ENCODE assay signal across 23 cellular contexts in genomic region chr9:37727002-37727401, GRCh38. TPM values are rescaled to one million over a fixed set of nuclear protein-coding genes. Genes with fewer than 3 reads are reported as not detected.
DNase-seq lines count a peak whose midpoint lies in the region; ATAC-seq, FAIRE-seq and TF ChIP-seq lines count a peak whose summit lies in the region.
"Had no signal": no experiment of that assay in that cellular context is flagged by ENCODE, and none has a peak within 500 bp of the region (broad histone marks: within the 10 kb centered on the region; RNA-seq: fewer than 3 reads in every experiment).

No MANE protein-coding gene starts in this region.

- FAIRE-seq in H1 (lab: Jason Lieb, UNC), result no peak
- FAIRE-seq: A204.1, D721Med, GM12891, GM18507, H54 had no signal

- no peak overlapping the region for H3K18ac ChIP-seq in H1 (ENCODE audit: extremely low read depth, low read length)

- 89% methylated on average over 5 of the region's 5 CpGs; no CpG with 5 or more reads in 1 of the 2 experiments for WGBS in H1 (ENCODE audit: extremely low coverage in 1 of 2, insufficient coverage in 1 of 2, insufficient read length in 1 of 2, insufficient replicate concordance in 2 of 2, low coverage in 1 of 2, low lambda C conversion rate in 2 of 2, missing lambda C conversion rate in 1 of 2), 2 experiments
- WGBS in lung, 2 donors, result 66 to 86% methylated on average over 5 of the region's 5 CpGs
- WGBS in ovary, 3 donors, result 88 to 92% (median 91%) methylated on average over 5 of the region's 5 CpGs

- no peak overlapping the region for H4K5ac ChIP-seq in H1 (ENCODE audit: insufficient read length, low read depth, low read length)

- H3K27ac ChIP-seq in H1 (ENCODE audit: low read depth, low read length), result no peak overlapping the region
- H3K27ac ChIP-seq in lung (ENCODE audit: low read depth in 1 of 2, low read length in 1 of 2), result no peak overlapping the region
- H3K27ac ChIP-seq in upper lobe of right lung, result no peak overlapping the region
- H3K27ac ChIP-seq in ovary, result no peak overlapping the region
- H3K27ac ChIP-seq: 22Rv1; BLaER1 treated with 17β-estradiol and CSF1 and Interleukin-3, amounts not matched to agents 10 nM and 100 nM had no signal

- no peak for TF ChIP-seq POLR2A in H1 (IDR thresholded peaks at IDR 0.05; ENCODE audit: control extremely low read depth in 1 of 2, low read depth in 2 of 2, low read length in 2 of 2)
- no peak for TF ChIP-seq POLR2A in ovary (IDR thresholded peaks at IDR 0.05)

- H3K79me2 ChIP-seq in H1 (ENCODE audit: control insufficient read depth in 1 of 2, insufficient read depth in 2 of 2, low read length in 2 of 2), result no peaks in the 10 kb centered on the region

- H4K20me1 ChIP-seq in H1 (replicated peaks in 1 of 2; ENCODE audit: control insufficient read depth in 1 of 2, insufficient read depth in 2 of 2, low read length in 2 of 2), result no peaks in the 10 kb centered on the region
- H4K20me1 ChIP-seq: BLaER1 treated with 17β-estradiol and CSF1 and Interleukin-3, amounts not matched to agents 10 nM and 100 nM had no signal

- H3K36me3 ChIP-seq in H1 (ENCODE audit: control insufficient read depth in 2 of 4, insufficient read depth in 4 of 4, low read length in 3 of 4) (no peaks in the 10 kb centered on the region), lung (ENCODE audit: control insufficient read depth in 2 of 2, insufficient read depth in 2 of 2, low read length in 2 of 2) (no peaks in the 10 kb centered on the region), upper lobe of right lung (no peaks in the 10 kb centered on the region), ovary (no peaks in the 10 kb centered on the region)
- H3K36me3 ChIP-seq: BE2C; BLaER1 treated with 17β-estradiol and CSF1 and Interleukin-3, amounts not matched to agents 10 nM and 100 nM; HAP-1 had no signal

- intact Hi-C loops in upper lobe of right lung (cut with DNase I), result no loop called here
- intact Hi-C loops in ovary (cut with DNase I), result no loop called here

- H4K91ac ChIP-seq in H1 (replicated peaks; ENCODE audit: insufficient read length, low read length), result no peak overlapping the region

- ATAC-seq in lung (ENCODE audit: insufficient read depth, low FRiP score) (no peak), upper lobe of right lung (peak; percentile 71)
- ATAC-seq: GM23338 had no signal

- H3K27me3 ChIP-seq in H1 (replicated peaks in 1 of 4; ENCODE audit: control insufficient read depth in 3 of 4, extremely low read depth in 1 of 4, insufficient read depth in 3 of 4, low read length in 3 of 4) (no peaks in the 10 kb centered on the region), lung (ENCODE audit: control insufficient read depth, insufficient read depth) (no peaks in the 10 kb centered on the region), upper lobe of right lung (peaks cover 26% of the 10 kb centered on the region), ovary (no peaks in the 10 kb centered on the region)
- H3K27me3 ChIP-seq: BE2C; BLaER1 treated with 17β-estradiol and CSF1 and Interleukin-3, amounts not matched to agents 10 nM and 100 nM had no signal

- no peaks in the 10 kb centered on the region for H3K79me1 ChIP-seq in H1 (ENCODE audit: low read depth, low read length)

- H3K4me1 ChIP-seq in H1 (replicated peaks in 1 of 4; ENCODE audit: control insufficient read depth in 3 of 4, insufficient read depth in 4 of 4, low read length in 3 of 4), result peaks cover 0 to 10% (median 3%) of the 10 kb centered on the region in 4 experiments; a peak in 4 of 7 replicates
- H3K4me1 ChIP-seq in lung (ENCODE audit: control insufficient read depth in 2 of 2, insufficient read depth in 2 of 2, low read length in 2 of 2), result no peaks in the 10 kb centered on the region
- H3K4me1 ChIP-seq in upper lobe of right lung, result no peaks in the 10 kb centered on the region
- H3K4me1 ChIP-seq in ovary (ENCODE audit: insufficient read depth), result no peaks in the 10 kb centered on the region
- H3K4me1 ChIP-seq: HAP-1 had no signal

- no peak overlapping the region for H2AFZ ChIP-seq in H1 (ENCODE audit: low read length)
- H2AFZ ChIP-seq: GM23338 had no signal

- H3K9me3 ChIP-seq in H1 (ENCODE audit: insufficient read depth in 2 of 2, low read depth in 1 of 2, low read length in 1 of 2) (no peaks in the 10 kb centered on the region), lung (ENCODE audit: control insufficient read depth in 2 of 2, insufficient read depth in 1 of 2, low read length in 1 of 2) (peaks cover 0 to 6% of the 10 kb centered on the region in 2 donors), upper lobe of right lung (no peaks in the 10 kb centered on the region), ovary (no peaks in the 10 kb centered on the region)
- H3K9me3 ChIP-seq: BE2C; BLaER1 treated with 17β-estradiol and CSF1 and Interleukin-3, amounts not matched to agents 10 nM and 100 nM; HAP-1 had no signal

- H3K4me2 ChIP-seq in H1 (ENCODE audit: insufficient read depth in 1 of 2, low read depth in 2 of 2, low read length in 2 of 2), result no peak overlapping the region
- H3K4me2 ChIP-seq: BLaER1 treated with 17β-estradiol and CSF1 and Interleukin-3, amounts not matched to agents 10 nM and 100 nM; GM23338 had no signal

- no peak overlapping the region for H3K9ac ChIP-seq in H1 (replicated peaks in 1 of 4; ENCODE audit: extremely low read depth in 1 of 4, low read depth in 3 of 4, low read length in 3 of 4)
- H3K9ac ChIP-seq: BLaER1 treated with 17β-estradiol and CSF1 and Interleukin-3, amounts not matched to agents 10 nM and 100 nM had no signal

- peak; percentile 41 for DNase-seq in DMS 273 (lab: John Stamatoyannopoulos, UW; ENCODE audit: unreplicated experiment)
- DNase-seq in DMS 273 treated with DMSO at 0.1 percent for 48 hours (lab: John Stamatoyannopoulos, UW), result no peak
- no peak for DNase-seq in H1 (ENCODE audit: low read depth in 1 of 2, low spot score in 2 of 2)
- peak; percentile 54 for DNase-seq in lung (ENCODE audit: low spot score)
- no peak for DNase-seq in upper lobe of right lung
- no peak for DNase-seq in ovary
- no peak for DNase-seq in activated gamma-delta T cell (lab: John Stamatoyannopoulos, UW)
- DNase-seq: AML-193; BE2C; CD4-positive, alpha-beta T cell; CD8-positive, alpha-beta memory T cell; DMS153; GF-D8; HFFc6 had no signal

- CTCF ChIA-PET in H1 (lab: Charles Lee; ENCODE audit: partially characterized antibody), result no interaction called here

- H3K56ac ChIP-seq in H1 (replicated peaks; ENCODE audit: insufficient read length, low read depth, low read length), result no peak overlapping the region

- no peak for TF ChIP-seq EP300 in H1 (IDR thresholded peaks at IDR 0.05; ENCODE audit: borderline replicate concordance in 1 of 2, low read depth in 2 of 2, low read length in 2 of 2)
- no peak for TF ChIP-seq EP300 in ovary (IDR thresholded peaks at IDR 0.05)

- no peak overlapping the region for H2BK12ac ChIP-seq in H1 (ENCODE audit: low read depth, low read length)

- no peak overlapping the region for H2BK120ac ChIP-seq in H1 (replicated peaks; ENCODE audit: low read depth, low read length)

- no peak overlapping the region for H3K4ac ChIP-seq in H1 (replicated peaks; ENCODE audit: insufficient read length, low read depth, low read length)

- no peak overlapping the region for H2BK20ac ChIP-seq in H1 (ENCODE audit: low read length)

- H3K4me3 ChIP-seq in H1 (ENCODE audit: extremely low read depth in 1 of 4, insufficient read depth in 2 of 4, low read depth in 3 of 4, low read length in 4 of 4) (no peak overlapping the region), lung (no peak overlapping the region), upper lobe of right lung (no peak overlapping the region), ovary (no peak overlapping the region)
- H3K4me3 ChIP-seq: BLaER1 treated with 17β-estradiol and CSF1 and Interleukin-3, amounts not matched to agents 10 nM and 100 nM; GM23338; HAP-1 had no signal

- no peak overlapping the region for H3K14ac ChIP-seq in H1 (ENCODE audit: insufficient read length)

- H2BK5ac ChIP-seq in H1 (ENCODE audit: low read depth, low read length), result no peak overlapping the region

- H2AK5ac ChIP-seq in H1 (ENCODE audit: low read depth, low read length), result no peak overlapping the region

- TF ChIP-seq CTCF in H1 (IDR thresholded peaks at IDR 0.05; ENCODE audit: control extremely low read depth in 1 of 3, insufficient read depth in 1 of 3, low read depth in 1 of 3, low read length in 3 of 3) (no peak), lung (IDR thresholded peaks at IDR 0.05; ENCODE audit: control extremely low read depth, extremely low read depth) (no peak), upper lobe of right lung (IDR thresholded peaks at IDR 0.05) (no peak), ovary (IDR thresholded peaks at IDR 0.05) (no peak)

- H3K23me2 ChIP-seq in H1 (ENCODE audit: low read depth, low read length), result 0 out of 2 replicates have a peak, but pooled peaks cover 1% of the 10 kb centered on the region

- H2BK15ac ChIP-seq in H1 (ENCODE audit: low read length), result 0 out of 2 replicates have a peak overlapping the region, but pooled peaks have one; percentile 5

- no peak overlapping the region for H4K8ac ChIP-seq in H1 (ENCODE audit: extremely low read depth, insufficient read depth, low read length)

- H3K23ac ChIP-seq in H1 (ENCODE audit: insufficient read length), result no peak overlapping the region

- POLR2A ChIA-PET in H1 (lab: Charles Lee; ENCODE audit: partially characterized antibody), result no interaction called here

- TF ChIP-seq RAD21 in H1 (IDR thresholded peaks at IDR 0.05 in 1 of 2, conservative IDR thresholded peaks at IDR 0.05 in 1 of 2; ENCODE audit: low read depth in 2 of 2, low read length in 2 of 2), result no peak

RNA-seq across cellular contexts. Expression of gene TRMT10B, which starts 26.6 kb away (rescaled TPM):
- total RNA-seq in H1 (2021; fragmentation: NEBNext Ultra II Directional; extraction: Animal tissue kit (Norgen Biotek cat#: 25700)), result 4.5 and 6.2 TPM in 2 replicates
- 2.0 and 2.4 TPM in 2 replicates for polyA plus RNA-seq in H1 (2011; rRNA removed)
- polyA plus RNA-seq in H1 (2011; cell fraction: cytosol; rRNA removed), result 3.5 TPM
- polyA plus RNA-seq in H1 (2011; cell fraction: nucleus; rRNA removed), result 3.2 TPM
- polyA plus RNA-seq in H1 (2012, experiment 1 of 2), result 6.0 to 7.1 TPM (median 6.3 TPM) in 4 replicates
- polyA plus RNA-seq in H1 (2012, experiment 2 of 2), result 0.59 TPM
- polyA plus RNA-seq in H1 (2013, experiment 1 of 2), result 5.4 TPM
- 5.0 TPM for polyA plus RNA-seq in H1 (2013, experiment 2 of 2)
- polyA minus RNA-seq in H1 (2011; rRNA and poly(A)+ RNA removed), result 2.2 TPM in 2 replicates
- polyA minus RNA-seq in H1 (2011; cell fraction: cytosol; rRNA and poly(A)+ RNA removed), result 1.2 TPM
- 6.1 TPM for polyA minus RNA-seq in H1 (2011; cell fraction: nucleus; rRNA and poly(A)+ RNA removed)
- 1 to 10 TPM; 6.1 to 7.6 TPM for total RNA-seq in lung
- 1 to 10 TPM; 5.0 to 5.2 TPM for polyA plus RNA-seq in lung
- total RNA-seq in upper lobe of right lung, result 11.8 TPM
- 10 to 100 TPM in 4 of 7 donors, 1 to 10 TPM in 3; 6.7 to 13.6 (median 12.1) TPM for total RNA-seq in ovary
- 1 to 10 TPM; 9.3 to 9.9 TPM for polyA plus RNA-seq in ovary

RNA-seq across cellular contexts. Expression of gene EXOSC3, which starts 57.9 kb away (rescaled TPM):
- total RNA-seq in H1 (2021; fragmentation: NEBNext Ultra II Directional; extraction: Animal tissue kit (Norgen Biotek cat#: 25700)), result 73.4 and 77.4 TPM in 2 replicates
- 43.5 and 46.7 TPM in 2 replicates for polyA plus RNA-seq in H1 (2011; rRNA removed)
- 59.4 TPM for polyA plus RNA-seq in H1 (2011; cell fraction: cytosol; rRNA removed)
- polyA plus RNA-seq in H1 (2011; cell fraction: nucleus; rRNA removed), result 31.5 TPM
- polyA plus RNA-seq in H1 (2012, experiment 1 of 2), result 55.6 to 74.9 TPM (median 63.5 TPM) in 4 replicates
- polyA plus RNA-seq in H1 (2012, experiment 2 of 2), result 12.2 TPM
- 30.9 TPM for polyA plus RNA-seq in H1 (2013, experiment 1 of 2)
- polyA plus RNA-seq in H1 (2013, experiment 2 of 2), result 33.4 TPM
- polyA minus RNA-seq in H1 (2011; rRNA and poly(A)+ RNA removed), result 23.1 and 43.7 TPM in 2 replicates
- 34.3 TPM for polyA minus RNA-seq in H1 (2011; cell fraction: cytosol; rRNA and poly(A)+ RNA removed)
- polyA minus RNA-seq in H1 (2011; cell fraction: nucleus; rRNA and poly(A)+ RNA removed), result 74.5 TPM
- total RNA-seq in lung, result 10 to 100 TPM; 35.3 to 60.8 TPM
- 10 to 100 TPM; 23.3 to 38.8 TPM for polyA plus RNA-seq in lung
- total RNA-seq in upper lobe of right lung, result 23.7 TPM
- total RNA-seq in ovary, result 10 to 100 TPM; 28.8 to 40.0 (median 35.2) TPM
- 10 to 100 TPM; 21.1 to 21.8 TPM for polyA plus RNA-seq in ovary

Comparison
In these comparisons a context has a peak if more than half of its experiments do, and no peak if none do; other contexts are left out.
1. DNase-seq: peak in DMS 273 (single experiment) and lung (single experiment); none in DMS 273 treated with DMSO at 0.1 percent for 48 hours (single experiment), H1 (0 of 2), upper lobe of right lung (single experiment), ovary (0 of 5) and activated gamma-delta T cell (single experiment).